8 cellular contexts compared by ENCODE assay signal in the genomic region with DNA sequence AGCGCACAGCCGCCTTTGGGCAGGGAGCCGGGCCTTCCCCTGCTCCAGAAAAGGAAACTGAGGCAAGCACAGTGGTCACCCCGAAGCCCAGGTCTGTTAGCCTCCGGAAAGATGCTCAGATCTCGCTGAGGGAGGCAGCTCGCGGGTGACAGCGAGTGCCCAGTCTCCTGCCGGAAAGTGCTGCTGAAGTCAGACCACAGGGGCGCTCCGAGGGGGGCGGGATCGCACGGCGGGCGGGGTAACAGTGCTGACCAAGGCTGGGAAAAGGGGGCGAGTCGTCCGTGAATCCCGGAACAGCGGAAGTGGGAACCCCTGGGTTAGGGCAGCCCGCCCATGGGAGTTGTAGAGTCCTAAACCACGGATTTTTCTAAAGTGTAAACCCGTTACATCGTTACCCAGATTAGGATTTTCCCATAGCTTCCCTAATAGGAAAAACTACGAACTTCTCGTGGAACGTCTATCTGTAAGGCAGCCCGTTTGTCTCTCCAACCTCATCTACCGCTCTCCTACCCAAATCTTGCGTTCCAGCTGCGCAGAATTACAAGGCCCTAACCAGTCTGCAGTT. TPM values are rescaled to one million over a fixed set of nuclear protein-coding genes. Genes with fewer than 3 reads are reported as not detected.
DNase-seq lines count a peak whose midpoint lies in the region; ATAC-seq lines count a peak whose summit lies in the region.

No MANE protein-coding gene starts in this region.

- ATAC-seq in GM21526 (IDR thresholded peaks at IDR 0.05; ENCODE audit: low FRiP score, unreplicated experiment) (peak; percentile 30), HG03025 (IDR thresholded peaks at IDR 0.05; ENCODE audit: low FRiP score, unreplicated experiment) (no peak)
- ATAC-seq in stimulated activated naive CD8-positive, alpha-beta T cell treated with anti-CD3 and anti-CD28 coated beads, Interleukin-15, Interleukin-2, amounts not matched to agents 100 U/mL and 50 U/mL, for 24 hours, result peak; percentile 29

- H3K36me3 ChIP-seq in effector memory CD4-positive, alpha-beta T cell (ENCODE audit: control insufficient read depth, insufficient read depth, low read length), result no peaks in the 10 kb centered on the region

- DNase-seq in GM04503 (ENCODE audit: low read depth) (peak; percentile 18), HT1080 (ENCODE audit: low read depth) (peak; percentile 68), UCSD-AML1 (lab: John Stamatoyannopoulos, UW; ENCODE audit: unreplicated experiment) (peak; percentile 57), lung microvascular endothelial cell (ENCODE audit: low read depth in 2 of 2) (peak; percentile 65 to 69)
- DNase-seq in effector memory CD4-positive, alpha-beta T cell, result peak in 2 of 3 donors; percentile 26 to 40
- peak; percentile 65 for DNase-seq in stimulated activated naive CD8-positive, alpha-beta T cell treated with anti-CD3 and anti-CD28 coated beads, Interleukin-15, Interleukin-2, amounts not matched to agents 100 U/mL and 50 U/mL, for 24 hours

- H3K4me3 ChIP-seq in effector memory CD4-positive, alpha-beta T cell (ENCODE audit: insufficient read depth, low read depth, low read length, poor library complexity, severe bottlenecking), result peak overlapping the region; percentile 85

- no peaks in the 10 kb centered on the region for H3K27me3 ChIP-seq in effector memory CD4-positive, alpha-beta T cell (replicated peaks; ENCODE audit: control insufficient read depth, insufficient read depth, low read length, poor library complexity, severe bottlenecking)

- peak overlapping the region; percentile 72 for H3K27ac ChIP-seq in effector memory CD4-positive, alpha-beta T cell (ENCODE audit: insufficient read depth, low read length, poor library complexity, severe bottlenecking)

- H3K9me3 ChIP-seq in effector memory CD4-positive, alpha-beta T cell (ENCODE audit: control insufficient read depth, low read length), result no peaks in the 10 kb centered on the region

- peaks cover 17% of the 10 kb centered on the region for H3K4me1 ChIP-seq in effector memory CD4-positive, alpha-beta T cell (ENCODE audit: control insufficient read depth, insufficient read depth, low read length, poor library complexity, severe bottlenecking)

RNA-seq across cellular contexts. Expression of a gene that starts 0.5 kb away (rescaled TPM):
- total RNA-seq in HT1080 (2014; rRNA removed; shearing (Covaris generic)), result 32.6 TPM in 2 replicates
- 21.0 and 22.5 TPM in 2 replicates for polyA plus RNA-seq in HT1080 (2015; cell fraction: cytosol; rRNA removed)
- 99.9 and 105 TPM in 2 replicates for polyA plus RNA-seq in HT1080 (2015; cell fraction: nucleus; rRNA removed)
- total RNA-seq in lung microvascular endothelial cell, result 35.1 and 39.1 TPM in 2 replicates

RNA-seq across cellular contexts. Expression of a gene that starts 0.6 kb away (rescaled TPM):
- 26.2 and 29.3 TPM in 2 replicates for total RNA-seq in HT1080 (2014; rRNA removed; shearing (Covaris generic))
- 26.3 and 29.2 TPM in 2 replicates for polyA plus RNA-seq in HT1080 (2015; cell fraction: cytosol; rRNA removed)
- polyA plus RNA-seq in HT1080 (2015; cell fraction: nucleus; rRNA removed), result 134 and 153 TPM in 2 replicates
- total RNA-seq in lung microvascular endothelial cell, result 9.4 and 21.2 TPM in 2 replicates

RNA-seq across cellular contexts. Expression of a gene that starts 24.9 kb away (rescaled TPM):
- total RNA-seq in HT1080 (2014; rRNA removed; shearing (Covaris generic)), result not detected in 2 replicates
- not detected in 2 replicates for polyA plus RNA-seq in HT1080 (2015; cell fraction: cytosol; rRNA removed)
- polyA plus RNA-seq in HT1080 (2015; cell fraction: nucleus; rRNA removed), result not detected in 2 replicates
- not detected in 2 replicates for total RNA-seq in lung microvascular endothelial cell

RNA-seq across cellular contexts. Expression of a gene that starts 26.3 kb away (rescaled TPM):
- 0.50 TPM in 1 of 2 replicates, not detected in the other for total RNA-seq in HT1080 (2014; rRNA removed; shearing (Covaris generic))
- polyA plus RNA-seq in HT1080 (2015; cell fraction: cytosol; rRNA removed), result 0.19 and 0.36 TPM in 2 replicates
- 0.73 TPM in 1 of 2 replicates, not detected in the other for polyA plus RNA-seq in HT1080 (2015; cell fraction: nucleus; rRNA removed)
- not detected in 2 replicates for total RNA-seq in lung microvascular endothelial cell

RNA-seq across cellular contexts. Expression of a gene that starts 32.2 kb away (rescaled TPM):
- total RNA-seq in HT1080 (2014; rRNA removed; shearing (Covaris generic)), result 25.2 and 36.5 TPM in 2 replicates
- polyA plus RNA-seq in HT1080 (2015; cell fraction: cytosol; rRNA removed), result 48.1 and 57.4 TPM in 2 replicates
- 48.5 and 52.5 TPM in 2 replicates for polyA plus RNA-seq in HT1080 (2015; cell fraction: nucleus; rRNA removed)
- total RNA-seq in lung microvascular endothelial cell, result 19.8 and 22.2 TPM in 2 replicates

Comparison
In these comparisons a context has a peak if more than half of its experiments do, and no peak if none do; other contexts are left out.
1. DNase-seq: peak in every context shown above with its lines; median percentile 68 in HT1080; 67 in lung microvascular endothelial cell; 65 in stimulated activated naive CD8-positive, alpha-beta T cell treated with anti-CD3 and anti-CD28 coated beads, Interleukin-15, Interleukin-2, amounts not matched to agents 100 U/mL and 50 U/mL, for 24 hours; 57 in UCSD-AML1; 33 in effector memory CD4-positive, alpha-beta T cell; 18 in GM04503.